Comparison of ENCODE assay signal across 8 cellular contexts in the genomic region with DNA sequence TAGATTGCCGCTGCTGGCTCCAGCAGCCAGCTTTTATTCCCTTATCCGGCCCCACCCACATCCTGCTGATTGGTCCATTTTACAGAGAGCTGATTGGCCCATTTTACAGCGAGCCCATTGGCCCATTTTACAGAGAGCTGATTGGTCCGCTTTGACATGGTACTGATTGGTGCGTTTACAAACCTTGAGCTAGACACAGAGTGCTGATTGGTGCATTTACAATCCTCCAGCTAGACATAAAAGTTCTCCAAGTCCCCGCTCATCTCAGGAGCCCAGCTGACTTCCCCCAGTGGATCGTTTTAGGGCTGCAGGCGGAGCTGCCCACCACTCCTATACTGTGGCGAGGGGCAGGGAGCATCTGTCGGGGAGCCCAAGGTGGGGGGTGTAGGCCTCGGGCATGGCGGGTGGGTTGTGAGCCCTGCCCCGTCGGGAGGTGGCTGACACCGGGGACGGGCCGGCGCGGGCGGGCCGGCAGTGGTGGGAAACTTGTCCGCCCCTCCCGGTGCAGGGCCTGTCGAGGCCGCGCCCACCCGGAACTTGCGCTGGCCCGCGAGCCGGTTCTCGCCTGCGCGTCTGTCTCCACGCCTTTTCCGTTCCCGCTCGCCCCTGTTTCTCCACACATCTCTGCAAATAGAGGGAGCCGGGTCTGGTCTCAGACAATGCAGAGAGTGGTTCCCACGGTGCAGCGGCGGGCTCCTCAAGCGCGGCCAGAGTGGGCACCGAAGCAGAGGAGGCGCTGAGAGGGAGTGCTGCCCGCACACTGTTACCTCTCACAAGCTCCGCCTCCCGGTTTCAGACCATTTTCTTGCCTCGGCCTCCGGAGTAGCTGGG.
DNase-seq lines count a peak whose midpoint lies in the region; ATAC-seq and TF ChIP-seq lines count a peak whose summit lies in the region.

No MANE protein-coding gene starts in this region.

- peaks cover 0 to 3% of the 10 kb centered on the region in 2 experiments for H3K9me3 ChIP-seq in CD4-positive, CD25-positive, alpha-beta regulatory T cell (ENCODE audit: control insufficient read depth in 2 of 2, low read length in 2 of 2)
- H3K9me3 ChIP-seq in osteoblast (ENCODE audit: low read depth, low read length) (no peaks in the 10 kb centered on the region), aorta (ENCODE audit: control insufficient read depth, low read length) (no peaks in the 10 kb centered on the region)

- H3K4me1 Mint-ChIP-seq in CD4-positive, CD25-positive, alpha-beta regulatory T cell, result peaks cover 0 to 18% (median 9%) of the 10 kb centered on the region in 4 donors
- peaks cover 20% of the 10 kb centered on the region for H3K4me1 Mint-ChIP-seq in activated CD4-positive, alpha-beta T cell treated with anti-CD3 and anti-CD28 coated beads, Interleukin-2, amount 10 ng/mL, durations not matched to agents 7 days and 5 days

- TF ChIP-seq CTCF in epithelial cell of proximal tubule (conservative IDR thresholded peaks at IDR 0.05; ENCODE audit: low read depth, low read length) (no peak), osteoblast (IDR thresholded peaks at IDR 0.05; ENCODE audit: extremely low read depth, low read depth, low read length) (no peak)

- peaks cover 15% of the 10 kb centered on the region for H3K27me3 ChIP-seq in CD4-positive, CD25-positive, alpha-beta regulatory T cell (ENCODE audit: control insufficient read depth, insufficient read depth, low read length)
- H3K27me3 ChIP-seq in osteoblast (ENCODE audit: insufficient read depth, low read length) (no peaks in the 10 kb centered on the region), aorta (ENCODE audit: control insufficient read depth in 1 of 2, insufficient read depth in 2 of 2, low read length in 1 of 2) (no peaks in the 10 kb centered on the region)

- H3K4me1 ChIP-seq in CD4-positive, CD25-positive, alpha-beta regulatory T cell (ENCODE audit: control insufficient read depth, insufficient read depth, low read length, poor library complexity, severe bottlenecking), result peaks cover 3% of the 10 kb centered on the region
- H3K4me1 ChIP-seq in osteoblast (ENCODE audit: insufficient read depth, low read length), result peaks cover 28% of the 10 kb centered on the region
- H3K4me1 ChIP-seq in aorta (ENCODE audit: control insufficient read depth in 1 of 2, insufficient read depth in 2 of 2, low read length in 2 of 2), result no peaks in the 10 kb centered on the region

- H4K20me1 ChIP-seq in osteoblast (ENCODE audit: insufficient read depth, low read length), result no peaks in the 10 kb centered on the region

- peak overlapping the region; percentile 62 to 92 (median 88) for H3K4me3 Mint-ChIP-seq in CD4-positive, CD25-positive, alpha-beta regulatory T cell
- peak overlapping the region; percentile 64 for H3K4me3 Mint-ChIP-seq in activated CD4-positive, alpha-beta T cell treated with anti-CD3 and anti-CD28 coated beads, Interleukin-2, amount 10 ng/mL, durations not matched to agents 7 days and 5 days

- 25 to 27% methylated on average over 41 to 51 of the region's 51 CpGs for WGBS in aorta, 2 donors

- peak; percentile 2 to 62 (median 56) for DNase-seq in CD4-positive, CD25-positive, alpha-beta regulatory T cell
- DNase-seq in activated CD4-positive, alpha-beta T cell treated with anti-CD3 and anti-CD28 coated beads, Interleukin-2, amount 10 ng/mL, durations not matched to agents 7 days and 5 days, result peak; percentile 41
- no peak for DNase-seq in epithelial cell of proximal tubule (ENCODE audit: low read depth)
- DNase-seq in osteoblast (ENCODE audit: insufficient read length, low spot score, missing footprints), result no peak
- DNase-seq in aorta, result peak; percentile 60 to 81
- no peak for DNase-seq in NCI-H510A (lab: John Stamatoyannopoulos, UW)

- CTCF ChIA-PET in activated CD4-positive, alpha-beta T cell treated with anti-CD3 and anti-CD28 coated beads, Interleukin-2, amount 10 ng/mL, durations not matched to agents 7 days and 5 days (lab: Charles Lee), result interaction anchor here (0.5 kb wide), 1 partner anchor 378 kb away, joined by 3 read pairs; no protein-coding TSS in a partner anchor

- peak; percentile 51 to 54 for ATAC-seq in CD4-positive, CD25-positive, alpha-beta regulatory T cell (ENCODE audit: low read depth in 2 of 2)
- ATAC-seq in aorta (ENCODE audit: low FRiP score) (peak; percentile 74), HG03571 (IDR thresholded peaks at IDR 0.05; ENCODE audit: unreplicated experiment) (no peak), HG03139 (IDR thresholded peaks at IDR 0.05; ENCODE audit: unreplicated experiment) (no peak)

- no peaks in the 10 kb centered on the region for H3K79me2 ChIP-seq in osteoblast (ENCODE audit: insufficient read depth, low read length)

- peak overlapping the region; percentile 63 for H2AFZ ChIP-seq in osteoblast (ENCODE audit: low read length)

- POLR2A ChIA-PET in activated CD4-positive, alpha-beta T cell treated with anti-CD3 and anti-CD28 coated beads, Interleukin-2, amount 10 ng/mL, durations not matched to agents 7 days and 5 days (lab: Charles Lee), result interaction anchor here (0.6 kb wide), 1 partner anchor 29 kb away, joined by 4 read pairs; no protein-coding TSS in a partner anchor

- H3K27ac ChIP-seq in CD4-positive, CD25-positive, alpha-beta regulatory T cell (ENCODE audit: insufficient read depth, low read length, poor library complexity, severe bottlenecking), result no peak overlapping the region
- H3K27ac ChIP-seq in osteoblast (ENCODE audit: low read depth, low read length), result no peak overlapping the region
- no peak overlapping the region for H3K27ac ChIP-seq in aorta (ENCODE audit: low read depth in 1 of 2, low read length in 2 of 2)

- H3K36me3 ChIP-seq in CD4-positive, CD25-positive, alpha-beta regulatory T cell (ENCODE audit: control insufficient read depth, insufficient read depth, low read length), result no peaks in the 10 kb centered on the region
- H3K36me3 ChIP-seq in osteoblast (ENCODE audit: insufficient read depth, low read length), result no peaks in the 10 kb centered on the region
- no peaks in the 10 kb centered on the region for H3K36me3 ChIP-seq in aorta (ENCODE audit: control insufficient read depth in 1 of 2, insufficient read depth in 2 of 2, low read length in 1 of 2)

- peak overlapping the region; percentile 50 for H3K4me2 ChIP-seq in osteoblast (ENCODE audit: insufficient read depth, low read length)

- no peaks in the 10 kb centered on the region for H3K36me3 Mint-ChIP-seq in CD4-positive, CD25-positive, alpha-beta regulatory T cell
- H3K36me3 Mint-ChIP-seq in activated CD4-positive, alpha-beta T cell treated with anti-CD3 and anti-CD28 coated beads, Interleukin-2, amount 10 ng/mL, durations not matched to agents 7 days and 5 days (ENCODE audit: low read depth), result peaks cover 3% of the 10 kb centered on the region

- peaks cover 0 to 5% (median 2%) of the 10 kb centered on the region in 7 donors for H3K9me3 Mint-ChIP-seq in CD4-positive, CD25-positive, alpha-beta regulatory T cell
- H3K9me3 Mint-ChIP-seq in activated CD4-positive, alpha-beta T cell treated with anti-CD3 and anti-CD28 coated beads, Interleukin-2, amount 10 ng/mL, durations not matched to agents 7 days and 5 days, result peaks cover 8% of the 10 kb centered on the region

- peaks cover 26% of the 10 kb centered on the region for H3K27me3 Mint-ChIP-seq in CD4-positive, CD25-positive, alpha-beta regulatory T cell
- peaks cover 39% of the 10 kb centered on the region for H3K27me3 Mint-ChIP-seq in activated CD4-positive, alpha-beta T cell treated with anti-CD3 and anti-CD28 coated beads, Interleukin-2, amount 10 ng/mL, durations not matched to agents 7 days and 5 days

- peak overlapping the region; percentile 59 to 60 (median 59) for H3K27ac Mint-ChIP-seq in CD4-positive, CD25-positive, alpha-beta regulatory T cell
- peak overlapping the region; percentile 67 for H3K27ac Mint-ChIP-seq in activated CD4-positive, alpha-beta T cell treated with anti-CD3 and anti-CD28 coated beads, Interleukin-2, amount 10 ng/mL, durations not matched to agents 7 days and 5 days

- intact Hi-C loops in aorta (cut with DNase I), result loop anchor here in 1 of 2 donors (10.0 kb wide), 1 partner anchor 69 kb away; no protein-coding TSS in a partner anchor

- H3K4me3 ChIP-seq in CD4-positive, CD25-positive, alpha-beta regulatory T cell (ENCODE audit: low read depth, low read length), result peak overlapping the region; percentile 26
- H3K4me3 ChIP-seq in epithelial cell of proximal tubule (ENCODE audit: low read depth, low read length) (peak overlapping the region; percentile 47), osteoblast (ENCODE audit: insufficient read depth, low read length) (peak overlapping the region; percentile 53), aorta (ENCODE audit: low read length in 2 of 2) (peak overlapping the region; percentile 16 to 19)

Comparison
In these comparisons a context has a peak if more than half of its experiments do, and no peak if none do; other contexts are left out.
1. ATAC-seq: peak in CD4-positive, CD25-positive, alpha-beta regulatory T cell (2 of 2) and aorta (single experiment); none in HG03571 (single experiment) and HG03139 (single experiment).
2. DNase-seq: peak in CD4-positive, CD25-positive, alpha-beta regulatory T cell (3 of 3), activated CD4-positive, alpha-beta T cell treated with anti-CD3 and anti-CD28 coated beads, Interleukin-2, amount 10 ng/mL, durations not matched to agents 7 days and 5 days (single experiment) and aorta (2 of 2); none in epithelial cell of proximal tubule (single experiment), osteoblast (single experiment) and NCI-H510A (single experiment).
3. Peak in every context shown above with its lines, with median percentiles within 50 percentile points of each other: H3K4me3 ChIP-seq.